Comparison of ENCODE assay signal across 23 cellular contexts in genomic region chr1:159168043-159168442, GRCh38. TPM values are rescaled to one million over a fixed set of nuclear protein-coding genes. Genes with fewer than 3 reads are reported as not detected.
A peak's percentile ranks its signal among the peaks of the same experiment; 100 is the strongest.
DNase-seq lines count a peak whose midpoint lies in the region; ATAC-seq, FAIRE-seq and TF ChIP-seq lines count a peak whose summit lies in the region.
"Had no signal": no experiment of that assay in that cellular context is flagged by ENCODE, and none has a peak within 500 bp of the region (broad histone marks: within the 10 kb centered on the region; RNA-seq: fewer than 3 reads in every experiment).

No MANE protein-coding gene starts in this region.

- intact Hi-C loops in sciatic nerve (cut with DNase I) = no loop called here

- TF ChIP-seq CTCF in D721Med (IDR thresholded peaks at IDR 0.05; ENCODE audit: insufficient read depth, missing control alignments) = no peak

- no peak for ATAC-seq in sciatic nerve
- ATAC-seq in GM19467 (IDR thresholded peaks at IDR 0.05; ENCODE audit: unreplicated experiment) = no peak
- ATAC-seq: A549 had no signal

- peak; percentile 74 for FAIRE-seq in D721Med (lab: Jason Lieb, UNC)
- FAIRE-seq: A549, G401.6, GM12892, H1 had no signal

- peak; percentile 16 to 63 for DNase-seq in NCI-H526 (lab: John Stamatoyannopoulos, UW)
- DNase-seq in NCI-H526 treated with DMSO at 0.1 percent for 48 hours (lab: John Stamatoyannopoulos, UW) = no peak
- DNase-seq in D721Med (ENCODE audit: insufficient read length, low spot score) = no peak
- DNase-seq in NCI-H226 = peak; percentile 47
- peak; percentile 37 for DNase-seq in putamen (ENCODE audit: low spot score)
- no peak for DNase-seq in sciatic nerve (ENCODE audit: low spot score)
- no peak for DNase-seq in cerebellum (ENCODE audit: low spot score)
- DNase-seq: ACHN; AML-193; BE2C; CD4-positive, alpha-beta T cell; CD8-positive, alpha-beta memory T cell; DMS53; DMS79 treated with DMSO at 0.1 percent for 48 hours; GM23248; H7; HCEC 1CT had no signal

RNA-seq across cellular contexts. Expression of gene CADM3, which starts 3.4 kb away (rescaled TPM):
- total RNA-seq in sciatic nerve = 207 TPM
- 100 TPM for total RNA-seq in cerebellum
- total RNA-seq: CD4-positive, alpha-beta T cell; CD8-positive, alpha-beta memory T cell; GM23248 had no signal

RNA-seq across cellular contexts. Expression of gene ACKR1, which starts 36.6 kb away (rescaled TPM):
- total RNA-seq in sciatic nerve (156 TPM), cerebellum (4.2 TPM)
- total RNA-seq: CD4-positive, alpha-beta T cell; CD8-positive, alpha-beta memory T cell; Daoy; GM23248; H7 had no signal

Comparison
In these comparisons a context has a peak if more than half of its experiments do, and no peak if none do; other contexts are left out.
1. DNase-seq: peak in NCI-H526 (2 of 2), NCI-H226 (single experiment) and putamen (single experiment); none in NCI-H526 treated with DMSO at 0.1 percent for 48 hours (single experiment), D721Med (single experiment), sciatic nerve (single experiment) and cerebellum (single experiment).
2. RNA of gene ACKR1, which starts 36.6 kb away (total RNA-seq): 156 TPM in sciatic nerve (single experiment); 4.2 TPM in cerebellum (single experiment); every median in the first group is over 10 times any median in the second.